Comparison of ENCODE assay signal across 7 cellular contexts in genomic region chr9:134443169-134444039, GRCh38.
A peak's percentile ranks its signal among the peaks of the same experiment; 100 is the strongest.
DNase-seq lines count a peak whose midpoint lies in the region; ATAC-seq, FAIRE-seq and TF ChIP-seq lines count a peak whose summit lies in the region.

No MANE protein-coding gene starts in this region.

- peak; percentile 92 for FAIRE-seq in GM12892 (lab: Jason Lieb, UNC)

- peak; percentile 81 for ATAC-seq in HG03103 (IDR thresholded peaks at IDR 0.05; ENCODE audit: low read depth, unreplicated experiment)

- no peak overlapping the region for H3K27ac ChIP-seq in caudate nucleus (ENCODE audit: low read depth, low read length)

- TF ChIP-seq POLR2A in GM12892 (IDR thresholded peaks at IDR 0.05; ENCODE audit: low read depth, low read length) = no peak

- DNase-seq in GM12892 (ENCODE audit: insufficient read length) = peak; percentile 98
- peak; percentile 89 for DNase-seq in NCI-H226
- peak; percentile 82 for DNase-seq in activated CD4-positive, alpha-beta T cell treated with anti-CD3 and anti-CD28 coated beads for 1 hour
- peak in 58 of 61 donors; percentile 31 to 93 (median 69) for DNase-seq in caudate nucleus (lab: John Stamatoyannopoulos, UW)
- peak; percentile 89 for DNase-seq in kidney glomerular epithelial cell (lab: John Stamatoyannopoulos, UW)
- DNase-seq in stimulated activated CD4-positive, alpha-beta T cell treated with anti-CD3 and anti-CD28 coated beads, Interleukin-1b, Interleukin-23, amount 100 ng/mL, for 24 hours (ENCODE audit: low read depth in 4 of 4, low spot score in 1 of 4) = peak; percentile 59 to 80 (median 72)
